In genomic region chr1:46062651-46063319, GRCh38 we compare ENCODE assay signal across 9 cellular contexts.
DNase-seq lines count a peak whose midpoint lies in the region; ATAC-seq and TF ChIP-seq lines count a peak whose summit lies in the region.
"Had no signal": no experiment of that assay in that cellular context is flagged by ENCODE, and none has a peak within 500 bp of the region (broad histone marks: within the 10 kb centered on the region; RNA-seq: fewer than 3 reads in every experiment).

No MANE protein-coding gene starts in this region.

- WGBS in stomach, 5 donors, result 61 to 82% (median 73%) methylated on average over 4 of the region's 4 CpGs

- H3K27ac ChIP-seq in stomach, result no peak overlapping the region

- H3K36me3 ChIP-seq in stomach, result peaks cover 5 to 36% (median 10%) of the 10 kb centered on the region in 4 donors

- peaks cover 0 to 18% (median 2%) of the 10 kb centered on the region in 4 donors for H3K4me1 ChIP-seq in stomach

- intact Hi-C loops in stomach (cut with DNase I; ENCODE audit: low total_unique reads), result no loop called here

- in situ Hi-C loops in KBM-7 (cut with MboI; ENCODE audit: low pct_unique_long_range_greater_than_20kb, low sequenced_read_pairs), result no loop called here
- in situ Hi-C loops in astrocyte of the spinal cord (cut with HindIII; ENCODE audit: low sequenced_read_pairs), result no loop called here

- no peak for TF ChIP-seq EP300 in stomach (IDR thresholded peaks at IDR 0.05)

- H3K4me3 ChIP-seq in astrocyte of the spinal cord (ENCODE audit: low read depth, low read length) (no peak overlapping the region), stomach (no peak overlapping the region)

- TF ChIP-seq CTCF in astrocyte of the spinal cord (IDR thresholded peaks at IDR 0.05; ENCODE audit: low read depth, low read length) (no peak), stomach (IDR thresholded peaks at IDR 0.05) (no peak)

- no peaks in the 10 kb centered on the region for H3K27me3 ChIP-seq in stomach

- peak; percentile 58 for ATAC-seq in GM19023 (IDR thresholded peaks at IDR 0.05; ENCODE audit: unreplicated experiment)

- no peaks in the 10 kb centered on the region for H3K9me3 ChIP-seq in stomach

- DNase-seq in KBM-7 (peak; percentile 43), astrocyte of the spinal cord (ENCODE audit: low read depth, low spot score) (peak; percentile 31), stomach (no peak), NCI-H524 treated with DMSO at 0.1 percent for 48 hours (lab: John Stamatoyannopoulos, UW) (no peak), ureter (ENCODE audit: low spot score) (no peak), NCI-H128 (lab: John Stamatoyannopoulos, UW; ENCODE audit: unreplicated experiment) (no peak)
- peak; percentile 32 for DNase-seq in stimulated activated CD4-positive, alpha-beta T cell treated with anti-CD3 and anti-CD28 coated beads, Interleukin-4, amount 100 ng/mL, for 1 hour
- DNase-seq: islet precursor cell had no signal

- TF ChIP-seq POLR2A in stomach (IDR thresholded peaks at IDR 0.05), result no peak

Comparison
In these comparisons a context has a peak if more than half of its experiments do, and no peak if none do; other contexts are left out.
1. DNase-seq: peak in KBM-7 (single experiment), astrocyte of the spinal cord (single experiment) and stimulated activated CD4-positive, alpha-beta T cell treated with anti-CD3 and anti-CD28 coated beads, Interleukin-4, amount 100 ng/mL, for 1 hour (single experiment); none in stomach (single experiment), NCI-H524 treated with DMSO at 0.1 percent for 48 hours (single experiment), ureter (single experiment) and NCI-H128 (single experiment).